In the genomic region with DNA sequence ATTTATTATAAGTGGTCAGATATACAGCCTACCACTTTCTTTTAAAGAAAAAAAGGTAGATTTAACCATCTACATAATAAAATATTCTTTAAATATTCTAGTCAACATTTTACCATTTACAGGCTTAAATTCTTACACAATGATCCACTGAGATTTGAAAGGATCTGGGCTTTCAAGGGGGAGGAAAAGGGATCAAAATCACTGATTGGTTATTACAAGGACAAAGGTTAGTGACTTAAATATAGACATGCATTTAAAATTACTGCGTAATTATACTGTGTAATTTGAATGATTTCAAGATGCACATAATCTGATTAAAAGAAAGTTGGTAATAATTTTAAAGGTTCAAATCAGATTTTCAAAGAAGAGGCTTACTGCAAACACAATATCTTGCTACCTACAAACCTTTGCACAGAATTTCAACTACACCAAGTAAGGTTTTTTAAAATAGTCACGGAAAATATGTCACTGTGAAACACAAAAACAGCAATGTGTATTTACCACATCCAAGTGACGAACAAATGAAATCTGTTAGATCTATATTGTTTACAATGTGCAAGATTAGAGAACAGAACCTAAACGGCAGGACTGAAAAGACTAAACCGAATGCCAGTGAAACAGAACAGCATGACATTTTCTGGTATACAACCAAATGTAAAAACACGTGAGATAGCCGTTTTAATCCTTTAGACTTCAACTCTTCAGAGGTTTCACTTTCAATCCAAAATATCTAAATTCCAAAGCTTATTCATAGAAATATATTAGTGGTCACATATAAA, we compare ENCODE assay signal across 9 cellular contexts. TPM values are rescaled to one million over a fixed set of nuclear protein-coding genes. Genes with fewer than 3 reads are reported as not detected.
DNase-seq lines count a peak whose midpoint lies in the region; ATAC-seq and TF ChIP-seq lines count a peak whose summit lies in the region.
"Had no signal": no experiment of that assay in that cellular context is flagged by ENCODE, and none has a peak within 500 bp of the region (broad histone marks: within the 10 kb centered on the region; RNA-seq: fewer than 3 reads in every experiment).

No MANE protein-coding gene starts in this region.

- peak overlapping the region; percentile 24 for H3K4me3 ChIP-seq in CD8-positive, alpha-beta T cell (ENCODE audit: low read depth, low read length)
- H3K4me3 ChIP-seq: cardiac muscle cell had no signal

- H3K9me3 ChIP-seq in CD8-positive, alpha-beta T cell (ENCODE audit: low read length) = no peaks in the 10 kb centered on the region

- H3K4me1 ChIP-seq in CD8-positive, alpha-beta T cell (ENCODE audit: insufficient read depth, low read length) = peaks cover 61% of the 10 kb centered on the region

- peak; percentile 43 for ATAC-seq in CD8-positive, alpha-beta T cell
- ATAC-seq in HG02571 (IDR thresholded peaks at IDR 0.05; ENCODE audit: unreplicated experiment) = peak; percentile 7
- peak; percentile 39 for ATAC-seq in activated naive CD8-positive, alpha-beta T cell treated with anti-CD3 and anti-CD28 coated beads, Interleukin-2, amount 50 U/mL, for 24 hours
- ATAC-seq in naive B cell (ENCODE audit: low read depth in 2 of 2) = peak; percentile 26 to 29
- no peak for ATAC-seq in HG03521 (IDR thresholded peaks at IDR 0.05; ENCODE audit: unreplicated experiment)

- no peaks in the 10 kb centered on the region for H3K27me3 ChIP-seq in CD8-positive, alpha-beta T cell (ENCODE audit: insufficient read depth, low read length)
- H3K27me3 ChIP-seq: cardiac muscle cell had no signal

- DNase-seq in CD8-positive, alpha-beta T cell = no peak
- DNase-seq in activated naive CD8-positive, alpha-beta T cell treated with anti-CD3 and anti-CD28 coated beads, Interleukin-2, amount 50 U/mL, for 24 hours = no peak
- DNase-seq in naive B cell = no peak
- no peak for DNase-seq in activated effector memory CD4-positive, alpha-beta T cell treated with anti-CD3 and anti-CD28 coated beads, Interleukin-2, amount 50 U/mL, for 16 hours
- DNase-seq in NCI-H2081 (lab: John Stamatoyannopoulos, UW) = no peak
- DNase-seq in dermis blood vessel endothelial cell = no peak

- peaks cover 77% of the 10 kb centered on the region for H3K4me1 Mint-ChIP-seq in CD8-positive, alpha-beta T cell (ENCODE audit: low read depth)
- peaks cover 59% of the 10 kb centered on the region for H3K4me1 Mint-ChIP-seq in activated naive CD8-positive, alpha-beta T cell treated with anti-CD3 and anti-CD28 coated beads, Interleukin-2, amount 50 U/mL, for 24 hours
- H3K4me1 Mint-ChIP-seq in naive B cell = peaks cover 40 to 64% (median 48%) of the 10 kb centered on the region in 3 donors

- H3K9me3 Mint-ChIP-seq in CD8-positive, alpha-beta T cell = no peaks in the 10 kb centered on the region
- H3K9me3 Mint-ChIP-seq in activated naive CD8-positive, alpha-beta T cell treated with anti-CD3 and anti-CD28 coated beads, Interleukin-2, amount 50 U/mL, for 24 hours = no peaks in the 10 kb centered on the region
- no peaks in the 10 kb centered on the region for H3K9me3 Mint-ChIP-seq in naive B cell

- intact Hi-C loops in CD8-positive, alpha-beta T cell (cut with DNase I, micrococcal nuclease) = loop anchor here (5.0 to 10.0 kb wide), 6 partner anchors 38 to 342 kb away; a partner anchor contains a TSS

- H3K27me3 Mint-ChIP-seq in CD8-positive, alpha-beta T cell (ENCODE audit: low read depth) = no peaks in the 10 kb centered on the region
- H3K27me3 Mint-ChIP-seq in activated naive CD8-positive, alpha-beta T cell treated with anti-CD3 and anti-CD28 coated beads, Interleukin-2, amount 50 U/mL, for 24 hours = no peaks in the 10 kb centered on the region
- no peaks in the 10 kb centered on the region for H3K27me3 Mint-ChIP-seq in naive B cell

- peak overlapping the region; percentile 93 for H3K4me3 Mint-ChIP-seq in CD8-positive, alpha-beta T cell
- peak overlapping the region; percentile 81 for H3K4me3 Mint-ChIP-seq in activated naive CD8-positive, alpha-beta T cell treated with anti-CD3 and anti-CD28 coated beads, Interleukin-2, amount 50 U/mL, for 24 hours
- H3K4me3 Mint-ChIP-seq in naive B cell = peak overlapping the region; percentile 76 to 95 (median 87)

- H3K27ac ChIP-seq in CD8-positive, alpha-beta T cell (ENCODE audit: low read depth, low read length) = peak overlapping the region; percentile 40
- H3K27ac ChIP-seq: cardiac muscle cell had no signal

- no peak for TF ChIP-seq CTCF in CD8-positive, alpha-beta T cell (IDR thresholded peaks at IDR 0.05)

- H3K36me3 ChIP-seq in CD8-positive, alpha-beta T cell (ENCODE audit: insufficient read depth, low read length) = no peaks in the 10 kb centered on the region
- H3K36me3 ChIP-seq: cardiac muscle cell had no signal

- POLR2A ChIA-PET in CD8-positive, alpha-beta T cell (lab: Charles Lee) = interaction anchor here (0.9 to 2.7 kb wide), 4 partner anchors 40 to 223 kb away, joined by 3 to 15 read pairs (median 3); a partner anchor contains a TSS

- CTCF ChIA-PET in CD8-positive, alpha-beta T cell (lab: Charles Lee) = interaction anchor here (1.1 to 8.9 kb wide), 5 partner anchors 17 to 165 kb away, joined by 3 to 106 read pairs (median 4); a partner anchor contains a TSS

- peak overlapping the region; percentile 95 for H3K27ac Mint-ChIP-seq in CD8-positive, alpha-beta T cell
- H3K27ac Mint-ChIP-seq in activated naive CD8-positive, alpha-beta T cell treated with anti-CD3 and anti-CD28 coated beads, Interleukin-2, amount 50 U/mL, for 24 hours = peak overlapping the region; percentile 44
- H3K27ac Mint-ChIP-seq in naive B cell = peak overlapping the region; percentile 67 to 86 (median 81)

- peaks cover 4% of the 10 kb centered on the region for H3K36me3 Mint-ChIP-seq in CD8-positive, alpha-beta T cell
- no peaks in the 10 kb centered on the region for H3K36me3 Mint-ChIP-seq in activated naive CD8-positive, alpha-beta T cell treated with anti-CD3 and anti-CD28 coated beads, Interleukin-2, amount 50 U/mL, for 24 hours (ENCODE audit: low read depth)
- no peaks in the 10 kb centered on the region for H3K36me3 Mint-ChIP-seq in naive B cell

RNA-seq across cellular contexts. Expression of a gene that starts 40.8 kb away (rescaled TPM):
- 10 to 100 TPM; 79.7 to 81.7 TPM for total RNA-seq in CD8-positive, alpha-beta T cell
- polyA plus RNA-seq in naive B cell (ENCODE audit: low read depth in 6 of 6) = 10 to 100 TPM; 41.3 to 57.8 (median 53.0) TPM
- 118 and 312 TPM in 2 replicates for total RNA-seq in dermis blood vessel endothelial cell

Comparison
In these comparisons a context has a peak if more than half of its experiments do, and no peak if none do; other contexts are left out.
1. H3K27ac Mint-ChIP-seq: peak in every context shown above with its lines; median percentile 95 in CD8-positive, alpha-beta T cell; 81 in naive B cell; 44 in activated naive CD8-positive, alpha-beta T cell treated with anti-CD3 and anti-CD28 coated beads, Interleukin-2, amount 50 U/mL, for 24 hours.